8 cellular contexts compared by ENCODE assay signal in the genomic region with DNA sequence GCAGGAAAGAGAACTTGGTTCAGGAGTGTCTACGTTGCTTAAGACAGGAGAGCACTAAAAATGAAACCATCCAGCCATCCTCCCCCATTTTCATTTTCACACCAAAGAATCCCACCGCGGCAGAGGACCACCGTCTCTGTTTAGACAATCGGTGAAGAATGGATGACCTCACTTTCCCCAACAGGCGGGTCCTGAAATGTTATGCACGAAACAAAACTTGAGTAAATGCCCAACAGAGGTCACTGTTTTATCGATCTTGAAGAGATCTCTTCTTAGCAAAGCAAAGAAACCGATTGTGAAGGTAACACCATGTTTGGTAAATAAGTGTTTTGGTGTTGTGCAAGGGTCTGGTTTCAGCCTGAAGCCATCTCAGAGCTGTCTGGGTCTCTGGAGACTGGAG. TPM values are rescaled to one million over a fixed set of nuclear protein-coding genes. Genes with fewer than 3 reads are reported as not detected.
DNase-seq lines count a peak whose midpoint lies in the region; ATAC-seq, FAIRE-seq and TF ChIP-seq lines count a peak whose summit lies in the region.

No MANE protein-coding gene starts in this region.

- DNase-seq in NCI-H2196 (lab: John Stamatoyannopoulos, UW; ENCODE audit: unreplicated experiment) (peak; percentile 14), NCI-H2196 treated with DMSO at 0.1 percent for 48 hours (lab: John Stamatoyannopoulos, UW; ENCODE audit: unreplicated experiment) (no peak), MV-4-11 (lab: John Stamatoyannopoulos, UW) (peak; percentile 40), GM12878 (ENCODE audit: low read depth, low spot score) (no peak), renal cortical epithelial cell (ENCODE audit: low read depth) (peak; percentile 44)

- 0 out of 2 replicates have a peak, but pooled peaks have one; percentile 20 for TF ChIP-seq RAD21 in GM12878 (IDR thresholded peaks at IDR 0.05; ENCODE audit: insufficient read depth, low read depth, low read length)

- RAD21 ChIA-PET in GM12878 (lab: Charles Lee; ENCODE audit: unreplicated experiment): interaction anchor here (1.9 to 6.6 kb wide), 3 partner anchors 163 to 329 kb away, joined by 7 to 115 read pairs (median 13); no protein-coding TSS in a partner anchor

- TF ChIP-seq CTCF in GM12878 (IDR thresholded peaks at IDR 0.05 in 2 of 3, conservative IDR thresholded peaks at IDR 0.05 in 1 of 3; ENCODE audit: control insufficient read depth in 2 of 3, extremely low read depth in 1 of 3, insufficient read depth in 1 of 3, low read depth in 3 of 3, low read length in 3 of 3): peak in 2 of 3 experiments; percentile 24 to 34; a peak in 3 of 6 replicates

- BruUV-seq in GM12878 (replicated peaks; lab: Mats Ljungman, UMichigan): no TSS peak

- intact Hi-C loops in GM12878 (cut with micrococcal nuclease; ENCODE audit: unreplicated experiment): loop anchor here (5.0 kb wide), 1 partner anchor 232 kb away; no protein-coding TSS in a partner anchor

- H3K27ac ChIP-seq in GM12878 (ENCODE audit: control insufficient read depth, insufficient read depth): no peak overlapping the region

- peak; percentile 70 for FAIRE-seq in GM12878 (lab: Jason Lieb, UNC)

- ATAC-seq in GM12878 (peak; percentile 55), HG03095 (IDR thresholded peaks at IDR 0.05; ENCODE audit: unreplicated experiment) (no peak), GM21381 (IDR thresholded peaks at IDR 0.05; ENCODE audit: unreplicated experiment) (no peak), HG02798 (IDR thresholded peaks at IDR 0.05; ENCODE audit: poor library complexity, unreplicated experiment) (no peak)

- no peak for TF ChIP-seq EP300 in GM12878 (IDR thresholded peaks at IDR 0.05; ENCODE audit: borderline replicate concordance in 1 of 2, control insufficient read depth in 1 of 2, low read depth in 2 of 2, low read length in 2 of 2)

- no peak overlapping the region for H3K9ac ChIP-seq in GM12878 (ENCODE audit: control insufficient read depth, insufficient read depth, low read length)

- SMC1A ChIA-PET in GM12878 (lab: Charles Lee; ENCODE audit: uncharacterized antibody, unreplicated experiment): interaction anchor here (1.4 to 8.1 kb wide), 3 partner anchors 57 to 330 kb away, joined by 4 to 124 read pairs (median 46); no protein-coding TSS in a partner anchor

- H3K79me2 ChIP-seq in GM12878 (ENCODE audit: control insufficient read depth, insufficient read depth, low read length): no peaks in the 10 kb centered on the region

- H4K20me1 ChIP-seq in GM12878 (ENCODE audit: control insufficient read depth, insufficient read depth): no peaks in the 10 kb centered on the region

- WGBS in GM12878 (ENCODE audit: insufficient coverage, insufficient replicate concordance, low lambda C conversion rate, missing lambda C conversion rate): 3% methylated on average over 9 of the region's 9 CpGs

- no peak overlapping the region for H2AFZ ChIP-seq in GM12878 (ENCODE audit: control insufficient read depth, low read depth, low read length)

- H3K27me3 ChIP-seq in GM12878 (replicated peaks in 1 of 2; ENCODE audit: control insufficient read depth in 2 of 2, insufficient read depth in 2 of 2, low read length in 1 of 2): peaks cover 5 to 8% of the 10 kb centered on the region in 2 experiments

- POLR2A ChIA-PET in GM12878 (lab: Charles Lee): no interaction called here

- CTCF ChIA-PET in GM12878 (lab: Yijun Ruan, JAX): interaction anchor here (0.6 to 8.5 kb wide), 9 partner anchors 7 to 331 kb away, joined by 3 to 194 read pairs (median 3); no protein-coding TSS in a partner anchor

- no peak for TF ChIP-seq POLR2A in GM12878 (IDR thresholded peaks at IDR 0.05; ENCODE audit: low read depth, low read length)

- H3K4me2 ChIP-seq in GM12878 (ENCODE audit: control insufficient read depth, insufficient read depth): peak overlapping the region; percentile 8; the same call in 1 of the 2 replicates

- in situ Hi-C loops in GM12878 (cut with MboI): loop anchor here (5.0 to 25.0 kb wide), 2 partner anchors 163 to 613 kb away; no protein-coding TSS in a partner anchor

- no peaks in the 10 kb centered on the region for H3K9me3 ChIP-seq in GM12878 (replicated peaks; ENCODE audit: control insufficient read depth, insufficient read depth, low read length)

- H3K36me3 ChIP-seq in GM12878 (ENCODE audit: control insufficient read depth in 2 of 2, insufficient read depth in 2 of 2, low read length in 1 of 2): no peaks in the 10 kb centered on the region

- peaks cover 5% of the 10 kb centered on the region; the same call in 1 of the 2 replicates for H3K4me1 ChIP-seq in GM12878 (ENCODE audit: control insufficient read depth, insufficient read depth, low read length)

- H3K4me3 ChIP-seq in GM12878: no peak overlapping the region

TF ChIP-seq in GM12878, 131 proteins besides CTCF, POLR2A, EP300 and RAD21:
- TF ChIP-seq SMC3 (IDR thresholded peaks at IDR 0.05; ENCODE audit: borderline replicate concordance, low read length) (peak; percentile 7; the same call in 1 of the 2 replicates), BHLHE40 (IDR thresholded peaks at IDR 0.05; ENCODE audit: borderline replicate concordance in 1 of 2, low read depth in 2 of 2, low read length in 1 of 2) (no peak), CBX5 (IDR thresholded peaks at IDR 0.05; ENCODE audit: low read depth) (no peak), BCL3 (IDR thresholded peaks at IDR 0.05; ENCODE audit: borderline replicate concordance, insufficient read depth, low read depth, low read length, poor library complexity, severe bottlenecking) (no peak), MEF2A (IDR thresholded peaks at IDR 0.05; ENCODE audit: insufficient read depth, low read depth, low read length) (no peak), IRF4 (IDR thresholded peaks at IDR 0.05; ENCODE audit: low read depth, low read length) (no peak), EGR1 (IDR thresholded peaks at IDR 0.05; ENCODE audit: borderline replicate concordance in 1 of 2, low read depth in 2 of 2, low read length in 2 of 2) (no peak), NFIC (IDR thresholded peaks at IDR 0.05; ENCODE audit: low read depth, low read length) (no peak)

RNA-seq across cellular contexts. Expression of gene IL6, which starts 1.4 kb away (rescaled TPM):
- not detected in 2 replicates for total RNA-seq in GM12878 (2013; cell fraction: nucleolus; rRNA removed)
- total RNA-seq in GM12878 (2014; rRNA removed): not detected in 2 replicates
- not detected in 2 replicates for total RNA-seq in GM12878 (2014; rRNA removed; fragmentation: Illumina TruSeq; extraction: Trizol)
- not detected in 2 replicates for total RNA-seq in GM12878 (2021)
- polyA plus RNA-seq in GM12878 (2011; ENCODE audit: low read depth): not detected
- polyA plus RNA-seq in GM12878 (2011; rRNA removed): not detected in 2 replicates
- not detected in 2 replicates for polyA plus RNA-seq in GM12878 (2011; cell fraction: cytosol; rRNA removed)
- not detected in 2 replicates for polyA plus RNA-seq in GM12878 (2011; cell fraction: nucleus; rRNA removed)
- polyA plus RNA-seq in GM12878 (2012): 0.15 TPM in 1 of 2 replicates, not detected in the other
- polyA plus RNA-seq in GM12878 (2014; fragmentation: Illumina TruSeq; extraction: Trizol): not detected in 2 replicates
- not detected for polyA plus RNA-seq in GM12878 (2014; fragmentation: Nextera tagmentation; extraction: Ambion mirVana)
- polyA plus RNA-seq in GM12878 (2014; rRNA removed): not detected in 2 replicates
- not detected for polyA plus RNA-seq in GM12878 (2016; fragmentation: Nextera tagmentation; extraction: Ambion mirVana)
- not detected in 2 replicates for polyA minus RNA-seq in GM12878 (2011; rRNA and poly(A)+ RNA removed)
- not detected in 2 replicates for polyA minus RNA-seq in GM12878 (2011; cell fraction: cytosol; rRNA and poly(A)+ RNA removed)
- not detected in 2 replicates for polyA minus RNA-seq in GM12878 (2011; cell fraction: nucleus; rRNA and poly(A)+ RNA removed)
- total RNA-seq in renal cortical epithelial cell: 52.3 and 84.2 TPM in 2 replicates

Comparison
In these comparisons a context has a peak if more than half of its experiments do, and no peak if none do; other contexts are left out.
1. DNase-seq: peak in NCI-H2196 (single experiment), MV-4-11 (single experiment) and renal cortical epithelial cell (single experiment); none in NCI-H2196 treated with DMSO at 0.1 percent for 48 hours (single experiment) and GM12878 (single experiment).
2. RNA of gene IL6, which starts 1.4 kb away (total RNA-seq): 52.3 to 84.2 TPM in renal cortical epithelial cell; not detected in GM12878; every median in the first group is over 10 times any median in the second.